Comparison of ENCODE assay signal across 9 cellular contexts in genomic region chr1:197838836-197839235, GRCh38.
DNase-seq lines count a peak whose midpoint lies in the region; ATAC-seq and TF ChIP-seq lines count a peak whose summit lies in the region.
"Had no signal": no experiment of that assay in that cellular context is flagged by ENCODE, and none has a peak within 500 bp of the region (broad histone marks: within the 10 kb centered on the region; RNA-seq: fewer than 3 reads in every experiment).

No MANE protein-coding gene starts in this region.

- H3K9me2 ChIP-seq in PC-9 (ENCODE audit: insufficient read depth) (no peaks in the 10 kb centered on the region), MM.1S (replicated peaks; ENCODE audit: insufficient read depth, low read length) (no peaks in the 10 kb centered on the region)

- intact Hi-C loops in PC-9 (cut with micrococcal nuclease; ENCODE audit: unreplicated experiment): no loop called here
- intact Hi-C loops in activated CD8-positive, alpha-beta T cell treated with anti-CD3 and anti-CD28 coated beads for 36 hours (cut with micrococcal nuclease): no loop called here

- no peaks in the 10 kb centered on the region for H3K79me2 ChIP-seq in PC-9 (ENCODE audit: low read depth)
- no peaks in the 10 kb centered on the region for H3K79me2 ChIP-seq in MM.1S (ENCODE audit: low read length)

- no peak overlapping the region for H3K4me3 Mint-ChIP-seq in activated CD8-positive, alpha-beta T cell treated with anti-CD3 and anti-CD28 coated beads for 36 hours

- H3K36me3 ChIP-seq in PC-9 (ENCODE audit: low read depth): no peaks in the 10 kb centered on the region
- H3K36me3 ChIP-seq in MM.1S (replicated peaks; ENCODE audit: insufficient read depth, low read length): no peaks in the 10 kb centered on the region

- BruUV-seq in PC-9 (replicated peaks; lab: Mats Ljungman, UMichigan): no TSS peak

- no peak overlapping the region for H3K9ac ChIP-seq in MM.1S (ENCODE audit: low read length)

- H3K9me3 ChIP-seq in PC-9 (ENCODE audit: insufficient read depth, low read depth): no peaks in the 10 kb centered on the region
- no peaks in the 10 kb centered on the region for H3K9me3 ChIP-seq in MM.1S (replicated peaks; ENCODE audit: insufficient read depth, low read length)

- H3K9me3 Mint-ChIP-seq in activated CD8-positive, alpha-beta T cell treated with anti-CD3 and anti-CD28 coated beads for 36 hours: no peaks in the 10 kb centered on the region

- POLR2A ChIA-PET in PC-9 (lab: Charles Lee; ENCODE audit: unreplicated experiment): interaction anchor here (0.6 kb wide), 1 partner anchor 29 kb away, joined by 6 read pairs; no protein-coding TSS in a partner anchor
- POLR2A ChIA-PET in activated CD8-positive, alpha-beta T cell treated with anti-CD3 and anti-CD28 coated beads for 36 hours (lab: Charles Lee): no interaction called here

- H3K4me2 ChIP-seq in PC-9 (peak overlapping the region; percentile 26; the same call in 1 of the 2 replicates), MM.1S (ENCODE audit: low read depth, low read length) (no peak overlapping the region)

- H4K20me1 ChIP-seq in PC-9 (ENCODE audit: insufficient read depth) (no peaks in the 10 kb centered on the region), MM.1S (ENCODE audit: insufficient read depth, low read length) (no peaks in the 10 kb centered on the region)

- H3K27ac ChIP-seq in PC-9 (peak overlapping the region; percentile 47), MM.1S (ENCODE audit: low read length) (no peak overlapping the region)

- no peaks in the 10 kb centered on the region for H3K27me3 Mint-ChIP-seq in activated CD8-positive, alpha-beta T cell treated with anti-CD3 and anti-CD28 coated beads for 36 hours

- ATAC-seq in activated CD8-positive, alpha-beta T cell treated with anti-CD3 and anti-CD28 coated beads for 36 hours: no peak

- no peak overlapping the region for H3K27ac Mint-ChIP-seq in activated CD8-positive, alpha-beta T cell treated with anti-CD3 and anti-CD28 coated beads for 36 hours

- DNase-seq in A172 (ENCODE audit: low spot score) (peak; percentile 79), H4 (ENCODE audit: low spot score) (peak; percentile 61), PC-9 (peak in 1 of 2 experiments; percentile 75), fibroblast of gingiva (ENCODE audit: low read depth) (peak; percentile 50), MM.1S (no peak), NCI-H1092 (lab: John Stamatoyannopoulos, UW) (no peak), HT-29 (ENCODE audit: low spot score) (no peak)
- no peak for DNase-seq in activated CD8-positive, alpha-beta T cell treated with anti-CD3 and anti-CD28 coated beads for 36 hours
- DNase-seq: NCI-H526 had no signal

- TF ChIP-seq CTCF in PC-9 (conservative IDR thresholded peaks at IDR 0.05) (no peak), MM.1S (IDR thresholded peaks at IDR 0.05; ENCODE audit: low read length) (no peak)
- TF ChIP-seq CTCF in activated CD8-positive, alpha-beta T cell treated with anti-CD3 and anti-CD28 coated beads for 36 hours (IDR thresholded peaks at IDR 0.05): no peak

- peak overlapping the region; percentile 66; the same call in 1 of the 2 replicates for H2AFZ ChIP-seq in PC-9
- H2AFZ ChIP-seq in MM.1S (ENCODE audit: low read length): no peak overlapping the region

- CTCF ChIA-PET in PC-9 (lab: Charles Lee): no interaction called here
- CTCF ChIA-PET in activated CD8-positive, alpha-beta T cell treated with anti-CD3 and anti-CD28 coated beads for 36 hours (lab: Charles Lee): interaction anchor here (1.4 kb wide), 1 partner anchor 30 kb away, joined by 3 read pairs; no protein-coding TSS in a partner anchor

- no peaks in the 10 kb centered on the region for H3K36me3 Mint-ChIP-seq in activated CD8-positive, alpha-beta T cell treated with anti-CD3 and anti-CD28 coated beads for 36 hours (ENCODE audit: low read depth)

- no peaks in the 10 kb centered on the region for H3F3A ChIP-seq in PC-9 (ENCODE audit: insufficient read depth, low read depth)
- H3F3A ChIP-seq in MM.1S (ENCODE audit: insufficient read depth, low read length): no peaks in the 10 kb centered on the region

- H3K4me3 ChIP-seq in PC-9 (no peak overlapping the region), MM.1S (ENCODE audit: low read length) (no peak overlapping the region)

- H3K27me3 ChIP-seq in PC-9 (ENCODE audit: insufficient read depth, low read depth) (no peaks in the 10 kb centered on the region), MM.1S (replicated peaks; ENCODE audit: insufficient read depth, low read length) (no peaks in the 10 kb centered on the region)

- H3K4me1 ChIP-seq in PC-9 (replicated peaks; ENCODE audit: insufficient read depth) (peaks cover 15% of the 10 kb centered on the region), MM.1S (ENCODE audit: low read length) (no peaks in the 10 kb centered on the region)

- H3K4me1 Mint-ChIP-seq in activated CD8-positive, alpha-beta T cell treated with anti-CD3 and anti-CD28 coated beads for 36 hours (ENCODE audit: low read depth): peaks cover 2% of the 10 kb centered on the region

Comparison
In these comparisons a context has a peak if more than half of its experiments do, and no peak if none do; other contexts are left out.
1. DNase-seq: peak in A172 (single experiment), H4 (single experiment) and fibroblast of gingiva (single experiment); none in activated CD8-positive, alpha-beta T cell treated with anti-CD3 and anti-CD28 coated beads for 36 hours (single experiment), MM.1S (single experiment), NCI-H1092 (single experiment) and HT-29 (single experiment).